ENCODE assay signal across 8 cellular contexts in genomic region chr17:80477647-80478478, GRCh38. TPM values are rescaled to one million over a fixed set of nuclear protein-coding genes. Genes with fewer than 3 reads are reported as not detected.
DNase-seq lines count a peak whose midpoint lies in the region; ATAC-seq, FAIRE-seq and TF ChIP-seq lines count a peak whose summit lies in the region.

No MANE protein-coding gene starts in this region.

- WGBS in A549 (ENCODE audit: missing lambda C conversion rate): 4% methylated on average over 50 of the region's 103 CpGs
- WGBS in ovary, 3 donors: 1 to 2% (median 1%) methylated on average over 50 to 103 of the region's 103 CpGs

- no peaks in the 10 kb centered on the region for H3K9me3 Mint-ChIP-seq in activated CD4-positive, alpha-beta T cell treated with anti-CD3 and anti-CD28 coated beads, Interleukin-2, amount 10 ng/mL, durations not matched to agents 24 days and 14 days

- peak; percentile 77 to 90 for TF ChIP-seq RAD21 in A549 (conservative IDR thresholded peaks at IDR 0.05 in 1 of 2, IDR thresholded peaks at IDR 0.05 in 1 of 2)

- FAIRE-seq in A549 (lab: Jason Lieb, UNC): no peak

- H3K27ac Mint-ChIP-seq in activated CD4-positive, alpha-beta T cell treated with anti-CD3 and anti-CD28 coated beads, Interleukin-2, amount 10 ng/mL, durations not matched to agents 24 days and 14 days: no peak overlapping the region

- peaks cover 23% of the 10 kb centered on the region for H3K27me3 ChIP-seq in ovary

- TF ChIP-seq POLR2A in A549 (IDR thresholded peaks at IDR 0.05; ENCODE audit: low read length) (no peak), ovary (IDR thresholded peaks at IDR 0.05) (no peak)

- ATAC-seq in A549: peak; percentile 20 to 70; a peak in 3 of 6 replicates
- no peak for ATAC-seq in HG03025 (IDR thresholded peaks at IDR 0.05; ENCODE audit: low FRiP score, unreplicated experiment)

- POLR2A ChIA-PET in A549 (lab: Yijun Ruan, JAX): interaction anchor here (3.7 kb wide), 1 partner anchor 23 kb away, joined by 27 read pairs; no protein-coding TSS in a partner anchor
- POLR2A ChIA-PET in HEK293 (lab: Yijun Ruan, JAX): interaction anchor here (0.6 to 10.4 kb wide), 6 partner anchors 21 to 664 kb away, joined by 3 to 110 read pairs (median 4); partner anchors contain the start of gene RPTOR

- peak; percentile 70 to 75 for DNase-seq in A549 (ENCODE audit: low read depth in 1 of 2, low spot score in 1 of 2)
- peak; percentile 85 for DNase-seq in activated CD4-positive, alpha-beta T cell treated with anti-CD3 and anti-CD28 coated beads, Interleukin-2, amount 10 ng/mL, durations not matched to agents 24 days and 14 days
- peak; percentile 44 for DNase-seq in fibroblast of peridontal ligament (ENCODE audit: extremely low read depth)
- DNase-seq in ovary: peak; percentile 39 to 77 (median 60)
- no peak for DNase-seq in H4 (ENCODE audit: low spot score)
- no peak for DNase-seq in AML-193 (lab: John Stamatoyannopoulos, UW)

- H3K4me1 ChIP-seq in A549 (peaks cover 56% of the 10 kb centered on the region), HEK293 (ENCODE audit: control insufficient read depth, insufficient read depth, low read length) (peaks cover 7% of the 10 kb centered on the region), ovary (ENCODE audit: insufficient read depth) (peaks cover 3% of the 10 kb centered on the region)

- H3K27me3 Mint-ChIP-seq in activated CD4-positive, alpha-beta T cell treated with anti-CD3 and anti-CD28 coated beads, Interleukin-2, amount 10 ng/mL, durations not matched to agents 24 days and 14 days: peaks cover 58% of the 10 kb centered on the region

- no peak overlapping the region for H3K4me3 Mint-ChIP-seq in activated CD4-positive, alpha-beta T cell treated with anti-CD3 and anti-CD28 coated beads, Interleukin-2, amount 10 ng/mL, durations not matched to agents 24 days and 14 days

- CTCF ChIA-PET in A549 (lab: Yijun Ruan, JAX): interaction anchor here (0.6 to 7.5 kb wide), 30 partner anchors 9 to 504 kb away, joined by 3 to 53 read pairs (median 6); no protein-coding TSS in a partner anchor
- CTCF ChIA-PET in HEK293 (lab: Yijun Ruan, JAX): interaction anchor here (1.0 to 4.6 kb wide), 4 partner anchors 21 to 356 kb away, joined by 3 to 28 read pairs (median 4); no protein-coding TSS in a partner anchor

- H3K4me1 Mint-ChIP-seq in activated CD4-positive, alpha-beta T cell treated with anti-CD3 and anti-CD28 coated beads, Interleukin-2, amount 10 ng/mL, durations not matched to agents 24 days and 14 days: peaks cover 13% of the 10 kb centered on the region

- intact Hi-C loops in activated CD4-positive, alpha-beta T cell treated with anti-CD3 and anti-CD28 coated beads, Interleukin-2, amount 10 ng/mL, durations not matched to agents 24 days and 14 days (cut with micrococcal nuclease): loop anchor here (1.0 to 10.0 kb wide), 3 partner anchors 24 to 97 kb away; partner anchors contain the start of gene RPTOR
- intact Hi-C loops in ovary (cut with DNase I): loop anchor here in 1 of 4 donors (5.0 kb wide), 2 partner anchors 379 to 509 kb away; no protein-coding TSS in a partner anchor

- H3K9me3 ChIP-seq in A549 (no peaks in the 10 kb centered on the region), HEK293 (ENCODE audit: control insufficient read depth, insufficient read depth, low read depth, low read length) (no peaks in the 10 kb centered on the region), ovary (no peaks in the 10 kb centered on the region)

- peak overlapping the region; percentile 60 to 80 for H3K27ac ChIP-seq in A549
- peak overlapping the region; percentile 86; the same call in 1 of the 2 replicates for H3K27ac ChIP-seq in HEK293 (ENCODE audit: extremely low read depth, low read depth, low read length)
- H3K27ac ChIP-seq in ovary: no peak overlapping the region

- H3K36me3 ChIP-seq in HEK293 (ENCODE audit: control insufficient read depth in 2 of 2, insufficient read depth in 1 of 2, low read length in 2 of 2) (peaks cover 0 to 13% of the 10 kb centered on the region in 2 experiments; a peak in 1 of 3 replicates), ovary (no peaks in the 10 kb centered on the region)

- H3K4me3 ChIP-seq in A549 (peak overlapping the region; percentile 54), HEK293 (ENCODE audit: low read depth, low read length) (peak overlapping the region; percentile 49), ovary (no peak overlapping the region)

- H3K4me2 ChIP-seq in A549: peak overlapping the region; percentile 95

- TF ChIP-seq EP300 in A549 (IDR thresholded peaks at IDR 0.05): no peak
- no peak for TF ChIP-seq EP300 in ovary (IDR thresholded peaks at IDR 0.05)

- peaks cover 2% of the 10 kb centered on the region for H3K36me3 Mint-ChIP-seq in activated CD4-positive, alpha-beta T cell treated with anti-CD3 and anti-CD28 coated beads, Interleukin-2, amount 10 ng/mL, durations not matched to agents 24 days and 14 days (ENCODE audit: low read depth)

- TF ChIP-seq CTCF in A549 (IDR thresholded peaks at IDR 0.05) (peak; percentile 67), HEK293 (tag by site-specific recombination; IDR thresholded peaks at IDR 0.05) (peak; percentile 45; the same call in 1 of the 2 replicates), ovary (IDR thresholded peaks at IDR 0.05) (peak; percentile 10 to 59 (median 38))

TF ChIP-seq in A549, 52 proteins besides CTCF, POLR2A, EP300 and RAD21 (continues in another document):
- TF ChIP-seq SREBF2 (IDR thresholded peaks at IDR 0.05) (no peak), REST (IDR thresholded peaks at IDR 0.05) (no peak), RNF2 (IDR thresholded peaks at IDR 0.05; ENCODE audit: borderline replicate concordance, low read depth) (0 out of 2 replicates have a peak, but pooled peaks have one; percentile 39), SMC3 (IDR thresholded peaks at IDR 0.05) (peak; percentile 92)

TF ChIP-seq in HEK293, 187 proteins besides CTCF, POLR2A, EP300 and RAD21 (continues in another document):
- 0 out of 2 replicates have a peak, but pooled peaks have one; percentile 55 for TF ChIP-seq PBX3 (CRISPR knock-in tag; IDR thresholded peaks at IDR 0.05)
- TF ChIP-seq ZNF335 (tag by site-specific recombination; conservative IDR thresholded peaks at IDR 0.05): peak; percentile 29; the same call in 1 of the 2 replicates
- peak; percentile 63 for TF ChIP-seq PATZ1 (tag by site-specific recombination; IDR thresholded peaks at IDR 0.05)
- no peak for TF ChIP-seq GLI2 (tag by site-specific recombination; IDR thresholded peaks at IDR 0.05; ENCODE audit: borderline replicate concordance, low read depth)
- TF ChIP-seq ZNF692 (tag by site-specific recombination; IDR thresholded peaks at IDR 0.05): no peak
- no peak for TF ChIP-seq ZNF629 (tag by site-specific recombination; IDR thresholded peaks at IDR 0.05)
- TF ChIP-seq HOXA7 (CRISPR knock-in tag; IDR thresholded peaks at IDR 0.05; ENCODE audit: borderline replicate concordance): no peak

RNA-seq across cellular contexts. Expression of gene NPTX1, which starts 1.5 kb away (rescaled TPM):
- polyA plus RNA-seq in A549 (2011; rRNA removed): 43.6 and 43.9 TPM in 2 replicates
- 77.7 and 130 TPM in 2 replicates for polyA plus RNA-seq in A549 (2012; cell fraction: cytosol; rRNA removed)
- 180 and 184 TPM in 2 replicates for polyA plus RNA-seq in A549 (2012; cell fraction: nucleus; rRNA removed)
- polyA plus RNA-seq in A549 (2017; fragmentation: RNase III; extraction: RNeasy Plus Mini Kit Qiagen cat#74134 plus additional on column Dnase treatment): 84.8 to 109 TPM (median 104 TPM) in 3 replicates
- polyA minus RNA-seq in A549 (2011; rRNA and poly(A)+ RNA removed): 54.9 and 66.2 TPM in 2 replicates
- 30.4 and 31.6 TPM in 2 replicates for total RNA-seq in activated CD4-positive, alpha-beta T cell treated with anti-CD3 and anti-CD28 coated beads, Interleukin-2, amount 10 ng/mL, durations not matched to agents 24 days and 14 days
- total RNA-seq in ovary: 10 to 100 TPM in 1 of 7 donors, under 1 TPM in 5, not detected in 1; 0.10 to 19.8 (median 0.51) TPM
- polyA plus RNA-seq in ovary: under 1 TPM; 0.02 to 0.18 TPM
- 0.17 and 0.70 TPM in 2 replicates for total RNA-seq in H4 (2014; rRNA removed; shearing (Covaris generic))

Comparison
In these comparisons a context has a peak if more than half of its experiments do, and no peak if none do; other contexts are left out.
1. DNase-seq: peak in A549 (2 of 2), activated CD4-positive, alpha-beta T cell treated with anti-CD3 and anti-CD28 coated beads, Interleukin-2, amount 10 ng/mL, durations not matched to agents 24 days and 14 days (single experiment), fibroblast of peridontal ligament (single experiment) and ovary (5 of 5); none in H4 (single experiment) and AML-193 (0 of 2).
2. H3K27ac ChIP-seq: peak in A549 (2 of 2) and HEK293 (single experiment); none in ovary (0 of 2).
3. Of the 5 proteins assayed by ChIP-seq in both HEK293 and A549: peak only in HEK293: PBX3; only in A549: none; in both: CTCF; in neither: 3.
4. Peak in every context shown above with its lines, with median percentiles within 50 percentile points of each other: CTCF ChIP-seq.